1 cellular context compared by ENCODE assay signal in the genomic region with DNA sequence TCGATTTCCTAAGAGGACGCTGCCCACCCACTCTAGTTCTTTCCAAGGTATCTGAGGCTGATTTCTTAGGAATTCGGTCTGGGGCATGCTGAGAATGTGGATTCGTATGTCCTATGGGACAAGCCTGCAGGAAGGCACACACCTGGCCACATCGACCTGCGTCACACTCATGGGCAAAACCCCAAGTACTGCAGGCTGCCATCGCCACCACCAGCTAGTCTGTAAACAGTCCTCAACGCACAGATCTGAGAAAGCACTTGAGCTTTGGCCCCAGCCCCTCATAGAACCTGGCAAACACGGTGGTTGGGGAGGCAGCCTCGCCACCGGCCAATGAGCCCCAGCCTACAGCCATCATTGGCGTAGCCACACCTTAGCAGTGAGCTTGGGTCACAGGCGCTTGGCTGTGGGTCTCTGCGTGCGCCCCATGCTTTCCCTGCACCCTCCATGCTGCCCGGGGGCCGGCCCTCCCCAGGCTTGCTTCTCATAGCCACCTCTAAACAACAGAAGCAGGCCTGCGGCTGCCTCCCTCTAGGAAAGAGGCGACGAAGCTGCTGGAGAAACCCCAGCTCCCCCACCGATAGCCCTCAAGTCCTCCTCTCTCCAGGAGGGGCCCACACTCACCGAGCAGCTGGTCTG.
TF ChIP-seq lines count a peak whose summit lies in the region.

No MANE protein-coding gene starts in this region.

TF ChIP-seq in GM23338, 12 proteins besides CTCF, POLR2A, EP300 and RAD21 (continued from another document):
- TF ChIP-seq, protein P1, sequence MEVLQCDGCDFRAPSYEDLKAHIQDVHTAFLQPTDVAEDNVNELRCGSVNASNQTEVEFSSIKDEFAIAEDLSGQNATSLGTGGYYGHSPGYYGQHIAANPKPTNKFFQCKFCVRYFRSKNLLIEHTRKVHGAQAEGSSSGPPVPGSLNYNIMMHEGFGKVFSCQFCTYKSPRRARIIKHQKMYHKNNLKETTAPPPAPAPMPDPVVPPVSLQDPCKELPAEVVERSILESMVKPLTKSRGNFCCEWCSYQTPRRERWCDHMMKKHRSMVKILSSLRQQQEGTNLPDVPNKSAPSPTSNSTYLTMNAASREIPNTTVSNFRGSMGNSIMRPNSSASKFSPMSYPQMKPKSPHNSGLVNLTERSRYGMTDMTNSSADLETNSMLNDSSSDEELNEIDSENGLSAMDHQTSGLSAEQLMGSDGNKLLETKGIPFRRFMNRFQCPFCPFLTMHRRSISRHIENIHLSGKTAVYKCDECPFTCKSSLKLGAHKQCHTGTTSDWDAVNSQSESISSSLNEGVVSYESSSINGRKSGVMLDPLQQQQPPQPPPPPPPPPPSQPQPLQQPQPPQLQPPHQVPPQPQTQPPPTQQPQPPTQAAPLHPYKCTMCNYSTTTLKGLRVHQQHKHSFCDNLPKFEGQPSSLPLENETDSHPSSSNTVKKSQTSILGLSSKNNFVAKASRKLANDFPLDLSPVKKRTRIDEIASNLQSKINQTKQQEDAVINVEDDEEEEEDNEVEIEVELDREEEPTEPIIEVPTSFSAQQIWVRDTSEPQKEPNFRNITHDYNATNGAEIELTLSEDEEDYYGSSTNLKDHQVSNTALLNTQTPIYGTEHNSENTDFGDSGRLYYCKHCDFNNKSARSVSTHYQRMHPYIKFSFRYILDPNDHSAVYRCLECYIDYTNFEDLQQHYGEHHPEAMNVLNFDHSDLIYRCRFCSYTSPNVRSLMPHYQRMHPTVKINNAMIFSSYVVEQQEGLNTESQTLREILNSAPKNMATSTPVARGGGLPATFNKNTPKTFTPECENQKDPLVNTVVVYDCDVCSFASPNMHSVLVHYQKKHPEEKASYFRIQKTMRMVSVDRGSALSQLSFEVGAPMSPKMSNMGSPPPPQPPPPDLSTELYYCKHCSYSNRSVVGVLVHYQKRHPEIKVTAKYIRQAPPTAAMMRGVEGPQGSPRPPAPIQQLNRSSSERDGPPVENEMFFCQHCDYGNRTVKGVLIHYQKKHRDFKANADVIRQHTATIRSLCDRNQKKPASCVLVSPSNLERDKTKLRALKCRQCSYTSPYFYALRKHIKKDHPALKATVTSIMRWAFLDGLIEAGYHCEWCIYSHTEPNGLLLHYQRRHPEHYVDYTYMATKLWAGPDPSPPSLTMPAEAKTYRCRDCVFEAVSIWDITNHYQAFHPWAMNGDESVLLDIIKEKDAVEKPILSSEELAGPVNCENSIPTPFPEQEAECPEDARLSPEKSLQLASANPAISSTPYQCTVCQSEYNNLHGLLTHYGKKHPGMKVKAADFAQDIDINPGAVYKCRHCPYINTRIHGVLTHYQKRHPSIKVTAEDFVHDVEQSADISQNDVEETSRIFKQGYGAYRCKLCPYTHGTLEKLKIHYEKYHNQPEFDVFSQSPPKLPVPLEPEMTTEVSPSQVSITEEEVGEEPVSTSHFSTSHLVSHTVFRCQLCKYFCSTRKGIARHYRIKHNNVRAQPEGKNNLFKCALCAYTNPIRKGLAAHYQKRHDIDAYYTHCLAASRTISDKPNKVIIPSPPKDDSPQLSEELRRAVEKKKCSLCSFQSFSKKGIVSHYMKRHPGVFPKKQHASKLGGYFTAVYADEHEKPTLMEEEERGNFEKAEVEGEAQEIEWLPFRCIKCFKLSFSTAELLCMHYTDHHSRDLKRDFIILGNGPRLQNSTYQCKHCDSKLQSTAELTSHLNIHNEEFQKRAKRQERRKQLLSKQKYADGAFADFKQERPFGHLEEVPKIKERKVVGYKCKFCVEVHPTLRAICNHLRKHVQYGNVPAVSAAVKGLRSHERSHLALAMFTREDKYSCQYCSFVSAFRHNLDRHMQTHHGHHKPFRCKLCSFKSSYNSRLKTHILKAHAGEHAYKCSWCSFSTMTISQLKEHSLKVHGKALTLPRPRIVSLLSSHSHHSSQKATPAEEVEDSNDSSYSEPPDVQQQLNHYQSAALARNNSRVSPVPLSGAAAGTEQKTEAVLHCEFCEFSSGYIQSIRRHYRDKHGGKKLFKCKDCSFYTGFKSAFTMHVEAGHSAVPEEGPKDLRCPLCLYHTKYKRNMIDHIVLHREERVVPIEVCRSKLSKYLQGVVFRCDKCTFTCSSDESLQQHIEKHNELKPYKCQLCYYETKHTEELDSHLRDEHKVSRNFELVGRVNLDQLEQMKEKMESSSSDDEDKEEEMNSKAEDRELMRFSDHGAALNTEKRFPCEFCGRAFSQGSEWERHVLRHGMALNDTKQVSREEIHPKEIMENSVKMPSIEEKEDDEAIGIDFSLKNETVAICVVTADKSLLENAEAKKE (CRISPR knock-in tag; IDR thresholded peaks at IDR 0.05): no peak
- no peak for TF ChIP-seq JUNB (IDR thresholded peaks at IDR 0.05; ENCODE audit: unreplicated experiment)
- TF ChIP-seq, protein P2, sequence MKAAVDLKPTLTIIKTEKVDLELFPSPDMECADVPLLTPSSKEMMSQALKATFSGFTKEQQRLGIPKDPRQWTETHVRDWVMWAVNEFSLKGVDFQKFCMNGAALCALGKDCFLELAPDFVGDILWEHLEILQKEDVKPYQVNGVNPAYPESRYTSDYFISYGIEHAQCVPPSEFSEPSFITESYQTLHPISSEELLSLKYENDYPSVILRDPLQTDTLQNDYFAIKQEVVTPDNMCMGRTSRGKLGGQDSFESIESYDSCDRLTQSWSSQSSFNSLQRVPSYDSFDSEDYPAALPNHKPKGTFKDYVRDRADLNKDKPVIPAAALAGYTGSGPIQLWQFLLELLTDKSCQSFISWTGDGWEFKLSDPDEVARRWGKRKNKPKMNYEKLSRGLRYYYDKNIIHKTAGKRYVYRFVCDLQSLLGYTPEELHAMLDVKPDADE (IDR thresholded peaks at IDR 0.05): no peak
- no peak for TF ChIP-seq NANOG (IDR thresholded peaks at IDR 0.05; ENCODE audit: borderline replicate concordance)
- no peak for TF ChIP-seq STAT1 (IDR thresholded peaks at IDR 0.05; ENCODE audit: unreplicated experiment)
